Comparison of ENCODE assay signal across 8 cellular contexts in the genomic region with DNA sequence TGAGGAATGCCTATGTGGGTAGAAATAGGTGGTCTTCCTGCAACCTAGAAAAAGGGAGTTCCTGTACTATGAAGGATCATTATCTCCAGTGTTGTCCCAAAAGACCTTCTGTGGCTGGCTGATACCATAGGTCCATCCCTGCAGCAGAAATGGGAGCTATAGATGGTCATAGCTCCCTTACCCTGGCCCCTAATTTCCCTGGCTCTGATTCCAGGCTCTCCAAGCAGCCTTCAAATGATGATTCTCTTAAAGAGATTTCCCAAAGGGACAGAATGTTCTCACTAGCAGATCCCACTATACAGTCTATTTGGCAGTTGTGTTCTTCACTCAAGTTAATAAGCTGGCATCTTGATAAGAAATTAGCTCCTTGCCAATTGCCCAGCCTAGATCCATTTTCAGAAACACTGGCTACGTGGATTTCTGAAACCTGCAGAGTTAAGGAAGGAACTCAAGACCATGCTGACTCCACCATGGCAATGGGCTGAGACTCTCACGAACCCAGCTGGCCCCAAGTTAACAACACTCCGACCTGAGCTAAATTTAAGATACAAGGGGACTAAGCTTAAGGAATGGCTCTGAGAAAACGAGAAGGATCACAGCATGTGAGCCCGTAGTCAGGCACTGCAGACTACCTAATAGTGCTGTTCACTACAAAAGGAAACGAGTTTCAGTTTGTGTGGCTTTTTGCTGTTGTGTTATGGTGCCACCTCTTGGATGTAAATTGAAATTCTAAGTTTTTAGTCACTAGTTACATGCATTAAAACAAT. TPM values are rescaled to one million over a fixed set of nuclear protein-coding genes. Genes with fewer than 3 reads are reported as not detected.
DNase-seq lines count a peak whose midpoint lies in the region; ATAC-seq and TF ChIP-seq lines count a peak whose summit lies in the region.

No MANE protein-coding gene starts in this region.

- H3K4me3 ChIP-seq in MG63, result peak overlapping the region; percentile 30

- H3K27ac Mint-ChIP-seq in T-helper 17 cell, result peak overlapping the region; percentile 84
- no peak overlapping the region for H3K27ac Mint-ChIP-seq in type B pancreatic cell

- peak; percentile 81 for ATAC-seq in GM21619 (IDR thresholded peaks at IDR 0.05; ENCODE audit: unreplicated experiment)
- peak; percentile 93 for ATAC-seq in T-helper 17 cell

- H3K4me1 Mint-ChIP-seq in T-helper 17 cell, result peaks cover 7% of the 10 kb centered on the region
- peaks cover 7% of the 10 kb centered on the region for H3K4me1 Mint-ChIP-seq in type B pancreatic cell (ENCODE audit: unreplicated experiment)

- no peaks in the 10 kb centered on the region for H3K9me3 Mint-ChIP-seq in type B pancreatic cell

- peak; percentile 68 for TF ChIP-seq CTCF in type B pancreatic cell (conservative IDR thresholded peaks at IDR 0.05)

- H3K9me3 ChIP-seq in MG63 (no peaks in the 10 kb centered on the region), T-helper 17 cell (ENCODE audit: control insufficient read depth, low read length, poor library complexity, severe bottlenecking) (no peaks in the 10 kb centered on the region)

- H3K27me3 ChIP-seq in MG63, result no peaks in the 10 kb centered on the region

- H3K4me3 Mint-ChIP-seq in T-helper 17 cell, result peak overlapping the region; percentile 73
- peak overlapping the region; percentile 29 for H3K4me3 Mint-ChIP-seq in type B pancreatic cell

- no peaks in the 10 kb centered on the region for H3K27me3 Mint-ChIP-seq in T-helper 17 cell
- H3K27me3 Mint-ChIP-seq in type B pancreatic cell, result no peaks in the 10 kb centered on the region

- no peaks in the 10 kb centered on the region for H3K36me3 Mint-ChIP-seq in T-helper 17 cell (ENCODE audit: low read depth)
- no peaks in the 10 kb centered on the region for H3K36me3 Mint-ChIP-seq in type B pancreatic cell

- H3K36me3 ChIP-seq in MG63, result peaks cover 3% of the 10 kb centered on the region

- DNase-seq in NCI-H2196 (lab: John Stamatoyannopoulos, UW; ENCODE audit: unreplicated experiment), result peak; percentile 13
- no peak for DNase-seq in NCI-H2196 treated with DMSO at 0.1 percent for 48 hours (lab: John Stamatoyannopoulos, UW; ENCODE audit: unreplicated experiment)
- peak; percentile 7 for DNase-seq in MG63
- peak in 1 of 3 donors; percentile 5 for DNase-seq in T-helper 17 cell
- DNase-seq in dermis blood vessel endothelial cell, result peak; percentile 71
- DNase-seq in medulla oblongata (ENCODE audit: extremely low spot score), result peak; percentile 67
- no peak for DNase-seq in type B pancreatic cell (ENCODE audit: extremely low spot score, unreplicated experiment)

RNA-seq across cellular contexts. Expression of a gene that starts 11.4 kb away (rescaled TPM):
- 7.9 and 41.4 TPM in 2 replicates for total RNA-seq in MG63 (2014; rRNA removed; shearing (Covaris generic); ENCODE audit: low replicate concordance)
- total RNA-seq in T-helper 17 cell, result 10 to 100 TPM; 12.9 to 13.9 TPM
- total RNA-seq in dermis blood vessel endothelial cell, result 11.9 and 14.1 TPM in 2 replicates
- total RNA-seq in type B pancreatic cell (ENCODE audit: low replicate concordance), result 20.8 and 26.8 TPM in 2 replicates

RNA-seq across cellular contexts. Expression of a gene that starts 14.1 kb away (rescaled TPM):
- 25.1 and 28.5 TPM in 2 replicates for total RNA-seq in MG63 (2014; rRNA removed; shearing (Covaris generic); ENCODE audit: low replicate concordance)
- total RNA-seq in T-helper 17 cell, result 10 to 100 TPM; 16.4 to 24.2 TPM
- 19.4 and 26.2 TPM in 2 replicates for total RNA-seq in dermis blood vessel endothelial cell
- 31.1 and 46.1 TPM in 2 replicates for total RNA-seq in type B pancreatic cell (ENCODE audit: low replicate concordance)

RNA-seq across cellular contexts. Expression of a gene that starts 47.6 kb away (rescaled TPM):
- total RNA-seq in MG63 (2014; rRNA removed; shearing (Covaris generic); ENCODE audit: low replicate concordance), result 19.6 and 19.7 TPM in 2 replicates
- 1 to 10 TPM; 2.3 to 5.8 TPM for total RNA-seq in T-helper 17 cell
- total RNA-seq in dermis blood vessel endothelial cell, result 0.42 and 1.7 TPM in 2 replicates
- 18.8 and 23.4 TPM in 2 replicates for total RNA-seq in type B pancreatic cell (ENCODE audit: low replicate concordance)

Comparison
In these comparisons a context has a peak if more than half of its experiments do, and no peak if none do; other contexts are left out.
1. DNase-seq: peak in NCI-H2196 (single experiment), MG63 (single experiment), dermis blood vessel endothelial cell (single experiment) and medulla oblongata (single experiment); none in NCI-H2196 treated with DMSO at 0.1 percent for 48 hours (single experiment) and type B pancreatic cell (single experiment).